ENCODE assay signal across 36 cellular contexts in the genomic region with DNA sequence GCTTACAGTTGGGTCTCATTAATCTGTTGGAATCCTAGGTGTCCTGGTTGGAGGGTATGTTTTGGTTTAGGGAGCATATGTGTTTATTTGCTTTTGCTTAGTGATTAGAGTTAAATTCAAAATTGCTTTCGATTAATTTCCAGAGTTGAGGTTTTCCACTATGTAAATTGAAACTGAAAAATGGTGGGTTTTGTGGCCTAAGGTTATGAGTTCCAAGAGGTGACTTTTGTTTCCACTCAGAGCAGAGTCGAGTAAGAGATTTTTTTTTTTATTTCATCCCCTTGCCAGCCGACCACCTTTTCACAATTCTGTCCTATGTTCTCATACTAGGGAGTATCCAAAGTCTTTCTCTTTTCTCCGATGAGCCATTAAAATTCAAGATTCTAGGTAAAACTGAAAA.
"Had no signal": no experiment of that assay in that cellular context is flagged by ENCODE, and none has a peak within 500 bp of the region (broad histone marks: within the 10 kb centered on the region; RNA-seq: fewer than 3 reads in every experiment).

No MANE protein-coding gene starts in this region.

- H3K36me3 ChIP-seq: adrenal gland, brain microvascular endothelial cell, breast epithelium, colonic mucosa had no signal

- H3K36me3 Mint-ChIP-seq: activated naive CD4-positive, alpha-beta T cell treated with anti-CD3 and anti-CD28 coated beads, Interleukin-2, amount 50 U/mL, for 72 hours; activated naive CD8-positive, alpha-beta T cell treated with anti-CD3 and anti-CD28 coated beads for 36 hours had no signal

- H3K4me3 ChIP-seq: adrenal gland, body of pancreas, breast epithelium, colonic mucosa had no signal

- H3K9me3 ChIP-seq: adrenal gland, body of pancreas, breast epithelium, colonic mucosa had no signal

- ATAC-seq: activated CD4-positive, alpha-beta T cell treated with anti-CD3 and anti-CD28 coated beads for 36 hours; activated CD4-positive, CD25-positive, alpha-beta regulatory T cell treated with anti-CD3 and anti-CD28 coated beads, Interleukin-2, amount 50 U/mL, for 24 hours; activated CD8-positive, alpha-beta T cell treated with anti-CD3 and anti-CD28 coated beads, Interleukin-2, amount 10 ng/mL, durations not matched to agents 7 days and 5 days; activated T-cell treated with anti-CD3 and anti-CD28 coated beads, Interleukin-2, amount 50 U/mL, for 4 hours; activated T-cell treated with anti-CD3 and anti-CD28 coated beads, Interleukin-2, amount 50 U/mL, for 72 hours; activated T-helper 17 cell treated with anti-CD3 and anti-CD28 coated beads, Interleukin-2, amount 50 U/mL, for 72 hours; body of pancreas had no signal

- H3K27me3 Mint-ChIP-seq: activated CD4-positive, alpha-beta memory T cell treated with anti-CD3 and anti-CD28 coated beads, Interleukin-2, amount 10 ng/mL, durations not matched to agents 7 days and 5 days; activated CD4-positive, alpha-beta T cell treated with anti-CD3 and anti-CD28 coated beads for 36 hours; activated CD4-positive, alpha-beta T cell treated with anti-CD3 and anti-CD28 coated beads, Interleukin-2, amount 10 ng/mL, durations not matched to agents 7 days and 5 days; activated naive CD8-positive, alpha-beta T cell treated with anti-CD3 and anti-CD28 coated beads for 36 hours; activated T-helper 17 cell treated with anti-CD3 and anti-CD28 coated beads, Interleukin-2, amount 50 U/mL, for 72 hours; central memory CD8-positive, alpha-beta T cell had no signal

- H3K27ac ChIP-seq: adrenal gland, body of pancreas, brain microvascular endothelial cell, breast epithelium, colonic mucosa, VCaP had no signal

- H3K4me3 Mint-ChIP-seq: activated CD4-positive, alpha-beta memory T cell treated with anti-CD3 and anti-CD28 coated beads, Interleukin-2, amount 10 ng/mL, durations not matched to agents 7 days and 5 days; activated CD4-positive, alpha-beta T cell treated with anti-CD3 and anti-CD28 coated beads for 36 hours; activated CD4-positive, alpha-beta T cell treated with anti-CD3 and anti-CD28 coated beads, Interleukin-2, amount 10 ng/mL, durations not matched to agents 7 days and 5 days; activated CD8-positive, alpha-beta T cell treated with anti-CD3 and anti-CD28 coated beads, Interleukin-2, amount 10 ng/mL, durations not matched to agents 7 days and 5 days; activated naive CD4-positive, alpha-beta T cell treated with anti-CD3 and anti-CD28 coated beads for 36 hours; activated naive CD8-positive, alpha-beta T cell treated with anti-CD3 and anti-CD28 coated beads for 36 hours; activated T-cell treated with anti-CD3 and anti-CD28 coated beads, Interleukin-2, amount 50 U/mL, for 4 hours; activated T-cell treated with anti-CD3 and anti-CD28 coated beads, Interleukin-2, amount 50 U/mL, for 72 hours; activated T-helper 1 cell treated with anti-CD3 and anti-CD28 coated beads, Interleukin-12 subunit alpha, Interleukin-12 subunit beta, Interleukin-2, Interleukin-4 antibody, amounts not matched to agents 30 ng/mL and 10 ng/mL and 1 ng/mL, durations not matched to agents 14 hours and 24 hours and 36 hours; activated T-helper 17 cell treated with anti-CD3 and anti-CD28 coated beads, Interleukin-2, amount 50 U/mL, for 72 hours; central memory CD8-positive, alpha-beta T cell; T-helper 2 cell treated with Interferon-gamma antibody and Interleukin-4, amounts not matched to agents 5 μg/mL and 100 μg/mL, for 36 hours had no signal

- DNase-seq: activated CD4-positive, alpha-beta memory T cell treated with anti-CD3 and anti-CD28 coated beads, Interleukin-2, amount 10 ng/mL, durations not matched to agents 7 days and 5 days; activated CD4-positive, alpha-beta T cell treated with anti-CD3 and anti-CD28 coated beads for 1 hour; activated CD4-positive, alpha-beta T cell treated with anti-CD3 and anti-CD28 coated beads for 36 hours; activated CD4-positive, alpha-beta T cell treated with anti-CD3 and anti-CD28 coated beads for 48 hours; activated CD4-positive, alpha-beta T cell treated with anti-CD3 and anti-CD28 coated beads, Interleukin-2, amount 10 ng/mL, durations not matched to agents 7 days and 5 days; activated CD4-positive, alpha-beta T cell treated with anti-CD3 and anti-CD28 coated beads, Interleukin-2, amount 50 U/mL, for 48 hours; activated CD4-positive, CD25-positive, alpha-beta regulatory T cell; activated CD8-positive, alpha-beta memory T cell treated with anti-CD3 and anti-CD28 coated beads for 24 hours; activated CD8-positive, alpha-beta memory T cell treated with anti-CD3 and anti-CD28 coated beads, Interleukin-2, amount 50 U/mL, for 4 hours; activated CD8-positive, alpha-beta T cell treated with anti-CD3 and anti-CD28 coated beads, Interleukin-2, amount 10 ng/mL, durations not matched to agents 7 days and 5 days; activated effector memory CD4-positive, alpha-beta T cell treated with anti-CD3 and anti-CD28 coated beads, Interleukin-2, amount 50 U/mL, for 16 hours; activated gamma-delta T cell treated with Interleukin-2 at 50 U/mL for 16 hours; activated naive CD4-positive, alpha-beta T cell; activated naive CD4-positive, alpha-beta T cell treated with anti-CD3 and anti-CD28 coated beads for 36 hours; activated naive CD4-positive, alpha-beta T cell treated with anti-CD3 and anti-CD28 coated beads, Interleukin-2, amount 50 U/mL, for 16 hours; activated naive CD8-positive, alpha-beta T cell treated with anti-CD3 and anti-CD28 coated beads for 36 hours; activated T-cell treated with anti-CD3 and anti-CD28 coated beads for 4 hours; activated T-cell treated with anti-CD3 and anti-CD28 coated beads, Interleukin-2, amount 50 U/mL, for 1 hour; activated T-cell treated with anti-CD3 and anti-CD28 coated beads, Interleukin-2, amount 50 U/mL, for 4 hours; activated T-cell treated with anti-CD3 and anti-CD28 coated beads, Interleukin-2, amount 50 U/mL, for 72 hours; adrenal gland; amniotic stem cell; aorta; body of pancreas; brain microvascular endothelial cell; cerebellar nuclear complex; colonic mucosa; T-helper 9 cell had no signal

- H3K27me3 ChIP-seq: adrenal gland, body of pancreas, brain microvascular endothelial cell, breast epithelium, colonic mucosa had no signal

- H3K4me1 ChIP-seq: adrenal gland, body of pancreas, breast epithelium, colonic mucosa had no signal

- H3K9me3 Mint-ChIP-seq: activated CD4-positive, alpha-beta memory T cell treated with anti-CD3 and anti-CD28 coated beads, Interleukin-2, amount 10 ng/mL, durations not matched to agents 7 days and 5 days; activated CD4-positive, alpha-beta T cell treated with anti-CD3 and anti-CD28 coated beads, Interleukin-2, amount 10 ng/mL, durations not matched to agents 7 days and 5 days; activated naive CD4-positive, alpha-beta T cell treated with anti-CD3 and anti-CD28 coated beads for 36 hours; activated naive CD8-positive, alpha-beta T cell treated with anti-CD3 and anti-CD28 coated beads for 36 hours; activated T-helper 1 cell treated with anti-CD3 and anti-CD28 coated beads, Interleukin-12 subunit alpha, Interleukin-12 subunit beta, Interleukin-2, Interleukin-4 antibody, amounts not matched to agents 30 ng/mL and 10 ng/mL and 1 ng/mL, durations not matched to agents 14 hours and 24 hours and 36 hours; T-helper 2 cell treated with Interferon-gamma antibody and Interleukin-4, amounts not matched to agents 5 μg/mL and 100 μg/mL, for 36 hours had no signal

- H3K4me1 Mint-ChIP-seq: activated CD4-positive, alpha-beta memory T cell treated with anti-CD3 and anti-CD28 coated beads, Interleukin-2, amount 10 ng/mL, durations not matched to agents 7 days and 5 days; activated CD4-positive, alpha-beta T cell treated with anti-CD3 and anti-CD28 coated beads for 36 hours; activated CD4-positive, alpha-beta T cell treated with anti-CD3 and anti-CD28 coated beads, Interleukin-2, amount 10 ng/mL, durations not matched to agents 7 days and 5 days; activated naive CD8-positive, alpha-beta T cell treated with anti-CD3 and anti-CD28 coated beads for 36 hours; activated T-helper 17 cell treated with anti-CD3 and anti-CD28 coated beads, Interleukin-2, amount 50 U/mL, for 72 hours; central memory CD8-positive, alpha-beta T cell had no signal

- H3K27ac Mint-ChIP-seq: activated CD4-positive, alpha-beta memory T cell treated with anti-CD3 and anti-CD28 coated beads, Interleukin-2, amount 10 ng/mL, durations not matched to agents 7 days and 5 days; activated CD4-positive, alpha-beta T cell treated with anti-CD3 and anti-CD28 coated beads for 36 hours; activated CD4-positive, alpha-beta T cell treated with anti-CD3 and anti-CD28 coated beads, Interleukin-2, amount 10 ng/mL, durations not matched to agents 7 days and 5 days; activated CD8-positive, alpha-beta T cell treated with anti-CD3 and anti-CD28 coated beads, Interleukin-2, amount 10 ng/mL, durations not matched to agents 7 days and 5 days; activated naive CD4-positive, alpha-beta T cell treated with anti-CD3 and anti-CD28 coated beads for 36 hours; activated naive CD4-positive, alpha-beta T cell treated with anti-CD3 and anti-CD28 coated beads, Interleukin-2, amount 50 U/mL, for 72 hours; activated naive CD8-positive, alpha-beta T cell treated with anti-CD3 and anti-CD28 coated beads for 36 hours; activated T-cell treated with anti-CD3 and anti-CD28 coated beads, Interleukin-2, amount 50 U/mL, for 72 hours; activated T-helper 1 cell treated with anti-CD3 and anti-CD28 coated beads, Interleukin-12 subunit alpha, Interleukin-12 subunit beta, Interleukin-2, Interleukin-4 antibody, amounts not matched to agents 30 ng/mL and 10 ng/mL and 1 ng/mL, durations not matched to agents 14 hours and 24 hours and 36 hours; activated T-helper 17 cell treated with anti-CD3 and anti-CD28 coated beads, Interleukin-2, amount 50 U/mL, for 72 hours; T-helper 2 cell treated with Interferon-gamma antibody and Interleukin-4, amounts not matched to agents 5 μg/mL and 100 μg/mL, for 36 hours had no signal
